Comparison of ENCODE assay signal across 24 cellular contexts in the genomic region with DNA sequence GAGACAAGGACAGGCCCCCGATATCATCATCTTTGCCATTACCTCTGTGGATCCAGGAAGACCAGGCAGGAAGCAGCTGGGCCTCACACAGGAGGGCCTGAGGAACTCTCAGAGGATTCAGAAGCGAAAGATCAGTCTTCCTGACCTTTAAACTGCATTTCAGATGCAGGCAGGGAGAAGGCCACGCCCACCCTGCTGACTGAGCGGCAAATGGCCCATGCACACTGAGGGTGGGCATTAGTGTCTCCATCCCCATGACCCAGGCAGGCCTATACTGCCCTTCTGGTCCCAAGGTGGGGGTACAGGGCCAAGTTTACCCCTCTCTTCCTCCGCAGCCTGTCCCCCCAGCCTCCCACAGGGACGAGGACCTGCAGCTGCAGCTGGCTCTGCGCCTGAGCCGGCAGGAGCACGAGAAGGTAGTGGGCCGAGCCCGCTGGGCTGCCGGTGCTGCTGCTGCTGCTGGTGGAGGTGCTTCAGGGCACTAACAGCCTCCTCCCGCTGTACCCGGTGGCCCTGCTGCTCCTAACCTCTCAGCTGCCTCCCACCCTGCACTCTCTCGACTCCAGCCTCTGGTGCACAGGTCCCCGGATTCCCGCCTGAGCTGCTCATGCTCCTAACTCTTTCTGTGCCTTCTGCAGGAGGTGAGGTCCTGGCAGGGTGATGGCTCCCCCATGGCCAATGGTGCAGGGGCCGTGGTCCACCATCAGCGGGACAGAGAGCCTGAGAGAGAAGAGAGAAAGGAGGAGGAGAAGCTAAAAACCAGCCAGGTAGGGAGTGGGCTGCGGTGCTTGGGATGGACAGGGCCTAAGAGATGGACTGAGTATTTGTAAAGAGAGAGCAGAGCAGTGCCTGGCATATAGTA. TPM values are rescaled to one million over a fixed set of nuclear protein-coding genes. Genes with fewer than 3 reads are reported as not detected.
DNase-seq lines count a peak whose midpoint lies in the region; ATAC-seq, FAIRE-seq and TF ChIP-seq lines count a peak whose summit lies in the region.
"Had no signal": no experiment of that assay in that cellular context is flagged by ENCODE, and none has a peak within 500 bp of the region (broad histone marks: within the 10 kb centered on the region; RNA-seq: fewer than 3 reads in every experiment).

No MANE protein-coding gene starts in this region.

- H3K4me1 Mint-ChIP-seq in neural crest cell = peaks cover 27% of the 10 kb centered on the region

- no peaks in the 10 kb centered on the region for H4K20me1 ChIP-seq in BLaER1

- H3K27ac ChIP-seq in BLaER1 (no peak overlapping the region; the same call in 1 of the 2 replicates), duodenal mucosa (ENCODE audit: low read depth, low read length) (no peak overlapping the region)
- H3K27ac ChIP-seq: SJCRH30 had no signal

- no peak overlapping the region for H3K9ac ChIP-seq in BLaER1
- peak overlapping the region; percentile 30 to 33 for H3K9ac ChIP-seq in duodenal mucosa (ENCODE audit: low read depth in 1 of 2, low read length in 2 of 2)

- no peak for DNase-seq in HTR-8/SVneo (ENCODE audit: insufficient read length, low spot score)
- DNase-seq in neural crest cell (ENCODE audit: low read depth, low spot score) = no peak
- no peak for DNase-seq in inferior parietal cortex (ENCODE audit: extremely low spot score)
- no peak for DNase-seq in HPDE6-E6E7 (ENCODE audit: extremely low spot score)
- DNase-seq: activated CD4-positive, alpha-beta T cell treated with anti-CD3 and anti-CD28 coated beads for 1 hour; activated CD8-positive, alpha-beta memory T cell treated with anti-CD3 and anti-CD28 coated beads for 24 hours; activated naive CD4-positive, alpha-beta T cell treated with Interleukin-2 at 50 U/mL for 16 hours; activated T-cell treated with anti-CD3 and anti-CD28 coated beads, Interleukin-2, amount 50 U/mL, for 48 hours; amniotic stem cell; left cardiac atrium; NCI-H1436; NCI-H524; SJCRH30; stimulated activated CD4-positive, alpha-beta T cell treated with anti-CD3 and anti-CD28 coated beads, Interleukin-2, amount 100 ng/mL, for 24 hours; substantia nigra had no signal

- no peak overlapping the region for H3K4me3 Mint-ChIP-seq in neural crest cell

- no peak for ATAC-seq in HG02588 (IDR thresholded peaks at IDR 0.05; ENCODE audit: unreplicated experiment)
- ATAC-seq: HCT116, left cardiac atrium, Panc1 had no signal

- H3K36me3 Mint-ChIP-seq in neural crest cell (ENCODE audit: low read depth) = no peaks in the 10 kb centered on the region

- H3K4me1 ChIP-seq in BLaER1 = peaks cover 50% of the 10 kb centered on the region
- H3K4me1 ChIP-seq in duodenal mucosa (ENCODE audit: control insufficient read depth in 1 of 2, insufficient read depth in 2 of 2, low read length in 2 of 2) = peaks cover 80 to 85% of the 10 kb centered on the region in 2 donors

- H3K27ac Mint-ChIP-seq in neural crest cell (ENCODE audit: unreplicated experiment) = peak overlapping the region; percentile 84

- H3K9me3 Mint-ChIP-seq in neural crest cell = no peaks in the 10 kb centered on the region

- no peak for TF ChIP-seq CTCF in neural crest cell (conservative IDR thresholded peaks at IDR 0.05)

- H3K4me3 ChIP-seq in BLaER1 = no peak overlapping the region
- H3K4me3 ChIP-seq in duodenal mucosa (ENCODE audit: low read depth in 1 of 2, low read length in 2 of 2) = no peak overlapping the region
- H3K4me3 ChIP-seq: SJCRH30, smooth muscle cell had no signal

- peaks cover 21% of the 10 kb centered on the region for H3K27me3 ChIP-seq in BLaER1
- no peaks in the 10 kb centered on the region for H3K27me3 ChIP-seq in duodenal mucosa (ENCODE audit: control insufficient read depth in 1 of 2, insufficient read depth in 2 of 2, low read length in 2 of 2)
- H3K27me3 ChIP-seq: SJCRH30 had no signal

- peak overlapping the region; percentile 89 for H3K4me2 ChIP-seq in BLaER1
- H3K4me2 ChIP-seq: smooth muscle cell had no signal

- H3K27me3 Mint-ChIP-seq in neural crest cell (ENCODE audit: low read depth) = peaks cover 24% of the 10 kb centered on the region

- H3K36me3 ChIP-seq in BLaER1 (no peaks in the 10 kb centered on the region), duodenal mucosa (ENCODE audit: control insufficient read depth in 1 of 2, insufficient read depth in 2 of 2, low read length in 2 of 2) (peaks cover 12 to 17% of the 10 kb centered on the region in 2 donors)
- H3K36me3 ChIP-seq: SJCRH30 had no signal

- H3K9me3 ChIP-seq in BLaER1 (no peaks in the 10 kb centered on the region), duodenal mucosa (ENCODE audit: control insufficient read depth in 1 of 2, low read length in 2 of 2) (no peaks in the 10 kb centered on the region)
- H3K9me3 ChIP-seq: SJCRH30 had no signal

- FAIRE-seq in HTR-8/SVneo (lab: Jason Lieb, UNC) = peak; percentile 77
- FAIRE-seq: GM19239 had no signal

RNA-seq across cellular contexts. Expression of gene EPN3, which starts 6.2 kb away (rescaled TPM):
- 0.11 TPM in 1 of 2 replicates, not detected in the other for total RNA-seq in neural crest cell
- total RNA-seq: myocyte, omental fat pad, SJCRH30 had no signal

RNA-seq across cellular contexts. Expression of gene SPATA20, which starts 8.2 kb away (rescaled TPM):
- total RNA-seq in neural crest cell = 24.4 and 25.8 TPM in 2 replicates

RNA-seq across cellular contexts. Expression of gene CACNA1G, which starts 21.7 kb away (rescaled TPM):
- 1.1 TPM in 2 replicates for total RNA-seq in neural crest cell

RNA-seq across cellular contexts. Expression of gene MYCBPAP, which starts 30.5 kb away (rescaled TPM):
- total RNA-seq in neural crest cell = 1.2 and 1.7 TPM in 2 replicates
- total RNA-seq: SJCRH30 had no signal
